ENCODE assay signal across 10 cellular contexts in the genomic region with DNA sequence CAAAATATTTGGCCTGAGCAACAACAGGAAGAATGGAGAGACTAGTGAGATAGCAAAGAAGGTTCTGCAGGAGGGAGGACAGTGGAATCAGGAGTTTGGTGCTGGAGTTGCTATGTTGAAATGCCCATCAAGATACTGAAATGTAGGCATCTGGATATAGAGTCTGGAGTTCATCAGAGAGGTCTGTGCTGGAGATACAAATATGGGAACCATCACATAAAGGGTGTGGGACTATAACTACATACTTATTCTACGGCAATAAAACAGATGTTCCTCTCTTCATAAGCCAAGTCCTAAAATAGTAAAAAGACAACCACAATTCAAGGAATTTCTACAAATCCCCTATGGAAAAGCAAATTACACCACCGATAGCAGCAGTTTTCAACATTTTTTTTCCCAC. TPM values are rescaled to one million over a fixed set of nuclear protein-coding genes. Genes with fewer than 3 reads are reported as not detected.
DNase-seq lines count a peak whose midpoint lies in the region; ATAC-seq, FAIRE-seq and TF ChIP-seq lines count a peak whose summit lies in the region.
"Had no signal": no experiment of that assay in that cellular context is flagged by ENCODE, and none has a peak within 500 bp of the region (broad histone marks: within the 10 kb centered on the region; RNA-seq: fewer than 3 reads in every experiment).

No MANE protein-coding gene starts in this region.

- FAIRE-seq in keratinocyte (lab: Jason Lieb, UNC): no peak
- no peak for FAIRE-seq in D721Med (lab: Jason Lieb, UNC)

- peak overlapping the region; percentile 52 to 96 for H3K27ac Mint-ChIP-seq in activated naive CD4-positive, alpha-beta T cell treated with anti-CD3 and anti-CD28 coated beads, Interleukin-2, amount 50 U/mL, for 72 hours

- dilution Hi-C loops in keratinocyte (cut with MboI; ENCODE audit: extremely low pct_ligation_motif_present, low sequenced_read_pairs): no loop called here

- no peaks in the 10 kb centered on the region for H3K9me1 ChIP-seq in keratinocyte (ENCODE audit: control insufficient read depth, extremely low read depth, insufficient read depth, low read length)

- no peaks in the 10 kb centered on the region for H3K9me3 ChIP-seq in right cardiac atrium (ENCODE audit: control insufficient read depth, low read length)
- no peaks in the 10 kb centered on the region for H3K9me3 ChIP-seq in keratinocyte (ENCODE audit: control insufficient read depth, low read depth, low read length)

- intact Hi-C loops in right cardiac atrium (cut with DNase I) (no loop called here), left cardiac atrium (cut with DNase I) (loop anchor here in 1 of 2 donors (5.0 kb wide), 1 partner anchor 71 kb away; no protein-coding TSS in a partner anchor)

- H3K27ac ChIP-seq in right cardiac atrium (ENCODE audit: low read length) (no peak overlapping the region), keratinocyte (ENCODE audit: control insufficient read depth, insufficient read depth, low read length) (no peak overlapping the region)

- H3K4me3 ChIP-seq in right cardiac atrium (ENCODE audit: low read length) (peak overlapping the region; percentile 80), keratinocyte (ENCODE audit: control insufficient read depth in 2 of 3, extremely low read depth in 1 of 3, insufficient read depth in 2 of 3, low read depth in 1 of 3, low read length in 3 of 3) (peak overlapping the region; percentile 79 to 87 (median 81))

- no peak overlapping the region for H3K9ac ChIP-seq in keratinocyte (ENCODE audit: control insufficient read depth, extremely low read depth, insufficient read depth, low read length)

- TF ChIP-seq CTCF in keratinocyte (optimal IDR thresholded peaks at IDR 0.05 in 1 of 3, IDR thresholded peaks at IDR 0.05 in 1 of 3, conservative IDR thresholded peaks at IDR 0.05 in 1 of 3; ENCODE audit: extremely low read depth in 1 of 3, insufficient read depth in 2 of 3, low read length in 3 of 3) (no peak), D721Med (IDR thresholded peaks at IDR 0.05; ENCODE audit: insufficient read depth, missing control alignments) (no peak)

- DNase-seq in right cardiac atrium (no peak), left cardiac atrium (no peak), keratinocyte (ENCODE audit: low read depth, low spot score) (no peak), D721Med (ENCODE audit: insufficient read length, low spot score) (no peak), NCI-H524 (lab: John Stamatoyannopoulos, UW) (no peak)
- no peak for DNase-seq in activated naive CD4-positive, alpha-beta T cell treated with anti-CD3 and anti-CD28 coated beads, Interleukin-2, amount 50 U/mL, for 72 hours (ENCODE audit: low spot score in 2 of 2)
- DNase-seq: activated CD4-positive, CD25-positive, alpha-beta regulatory T cell; NCI-H1092 had no signal

- H3K9me3 Mint-ChIP-seq in activated naive CD4-positive, alpha-beta T cell treated with anti-CD3 and anti-CD28 coated beads, Interleukin-2, amount 50 U/mL, for 72 hours: no peaks in the 10 kb centered on the region

- H3K36me3 Mint-ChIP-seq in activated naive CD4-positive, alpha-beta T cell treated with anti-CD3 and anti-CD28 coated beads, Interleukin-2, amount 50 U/mL, for 72 hours: peaks cover 0 to 8% of the 10 kb centered on the region in 2 donors

- H3K4me1 ChIP-seq in right cardiac atrium (ENCODE audit: control insufficient read depth, insufficient read depth, low read length) (no peaks in the 10 kb centered on the region), keratinocyte (ENCODE audit: control insufficient read depth, extremely low read depth, insufficient read depth, low read length) (peaks cover 15% of the 10 kb centered on the region)

- H3K36me3 ChIP-seq in keratinocyte (ENCODE audit: control insufficient read depth in 2 of 2, extremely low read depth in 1 of 2, insufficient read depth in 2 of 2, low read length in 2 of 2): no peaks in the 10 kb centered on the region

- peaks cover 44% of the 10 kb centered on the region for H3K79me2 ChIP-seq in keratinocyte (ENCODE audit: control insufficient read depth, insufficient read depth, low read length)

- 9% methylated on average over 2 of the region's 2 CpGs for WGBS in right cardiac atrium

- no peak overlapping the region for H2AFZ ChIP-seq in keratinocyte (ENCODE audit: control insufficient read depth, low read length)

- no peak for ATAC-seq in right cardiac atrium
- no peak for ATAC-seq in left cardiac atrium
- no peak for ATAC-seq in activated naive CD4-positive, alpha-beta T cell treated with anti-CD3 and anti-CD28 coated beads, Interleukin-2, amount 50 U/mL, for 72 hours
- no peak for ATAC-seq in GM18505 (IDR thresholded peaks at IDR 0.05; ENCODE audit: unreplicated experiment)
- ATAC-seq in esophagus mucosa: no peak

- no peak for TF ChIP-seq POLR2A in GM18505 (IDR thresholded peaks at IDR 0.05; ENCODE audit: borderline replicate concordance, extremely low read depth, insufficient read depth, insufficient read length)

- H4K20me1 ChIP-seq in keratinocyte (ENCODE audit: control insufficient read depth, extremely low read depth, insufficient read depth, low read length): peaks cover 3% of the 10 kb centered on the region

- H3K27me3 ChIP-seq in right cardiac atrium (ENCODE audit: control insufficient read depth, insufficient read depth): no peaks in the 10 kb centered on the region
- no peaks in the 10 kb centered on the region for H3K27me3 ChIP-seq in keratinocyte (ENCODE audit: control insufficient read depth, extremely low read depth, insufficient read depth, low read length)

- peak overlapping the region; percentile 69 for H3K4me2 ChIP-seq in keratinocyte (ENCODE audit: control insufficient read depth, extremely low read depth, insufficient read depth, low read depth, low read length)

RNA-seq across cellular contexts. Expression of a gene that starts 1.7 kb away (rescaled TPM):
- 10 to 100 TPM; 23.4 to 33.2 (median 28.9) TPM for total RNA-seq in right cardiac atrium
- 10.0 TPM for polyA plus RNA-seq in right cardiac atrium
- total RNA-seq in left cardiac atrium: 10 to 100 TPM; 23.7 to 28.3 TPM
- 10 to 100 TPM; 57.0 to 71.3 TPM for total RNA-seq in activated naive CD4-positive, alpha-beta T cell treated with anti-CD3 and anti-CD28 coated beads, Interleukin-2, amount 50 U/mL, for 72 hours
- 19.9 to 28.0 TPM (median 25.9 TPM) in 3 replicates for polyA plus RNA-seq in keratinocyte
- polyA plus RNA-seq in keratinocyte (2011; ENCODE audit: low read depth): 12.1 TPM
- polyA plus RNA-seq in keratinocyte (2011; cell fraction: cytosol; rRNA removed): 20.6 and 31.4 TPM in 2 replicates
- polyA plus RNA-seq in keratinocyte (2011; cell fraction: nucleus; rRNA removed): 60.4 and 62.7 TPM in 2 replicates
- 16.0 and 17.5 TPM in 2 replicates for polyA plus RNA-seq in keratinocyte (2012; ENCODE audit: low replicate concordance)
- polyA minus RNA-seq in keratinocyte: 27.8 to 76.9 TPM (median 32.3 TPM) in 3 replicates
- 9.6 TPM for polyA minus RNA-seq in keratinocyte (2011; cell fraction: cytosol; rRNA and poly(A)+ RNA removed)
- 31.7 and 62.0 TPM in 2 replicates for polyA minus RNA-seq in keratinocyte (2011; cell fraction: nucleus; rRNA and poly(A)+ RNA removed)
- 39.6 TPM for total RNA-seq in esophagus mucosa
